1 cellular context compared by ENCODE assay signal in genomic region chr15:92196342-92196741, GRCh38.
TF ChIP-seq lines count a peak whose summit lies in the region.

No MANE protein-coding gene starts in this region.

TF ChIP-seq in GM23338, 12 proteins besides CTCF, POLR2A, EP300 and RAD21 (continued from another document):
- TF ChIP-seq, protein P1, sequence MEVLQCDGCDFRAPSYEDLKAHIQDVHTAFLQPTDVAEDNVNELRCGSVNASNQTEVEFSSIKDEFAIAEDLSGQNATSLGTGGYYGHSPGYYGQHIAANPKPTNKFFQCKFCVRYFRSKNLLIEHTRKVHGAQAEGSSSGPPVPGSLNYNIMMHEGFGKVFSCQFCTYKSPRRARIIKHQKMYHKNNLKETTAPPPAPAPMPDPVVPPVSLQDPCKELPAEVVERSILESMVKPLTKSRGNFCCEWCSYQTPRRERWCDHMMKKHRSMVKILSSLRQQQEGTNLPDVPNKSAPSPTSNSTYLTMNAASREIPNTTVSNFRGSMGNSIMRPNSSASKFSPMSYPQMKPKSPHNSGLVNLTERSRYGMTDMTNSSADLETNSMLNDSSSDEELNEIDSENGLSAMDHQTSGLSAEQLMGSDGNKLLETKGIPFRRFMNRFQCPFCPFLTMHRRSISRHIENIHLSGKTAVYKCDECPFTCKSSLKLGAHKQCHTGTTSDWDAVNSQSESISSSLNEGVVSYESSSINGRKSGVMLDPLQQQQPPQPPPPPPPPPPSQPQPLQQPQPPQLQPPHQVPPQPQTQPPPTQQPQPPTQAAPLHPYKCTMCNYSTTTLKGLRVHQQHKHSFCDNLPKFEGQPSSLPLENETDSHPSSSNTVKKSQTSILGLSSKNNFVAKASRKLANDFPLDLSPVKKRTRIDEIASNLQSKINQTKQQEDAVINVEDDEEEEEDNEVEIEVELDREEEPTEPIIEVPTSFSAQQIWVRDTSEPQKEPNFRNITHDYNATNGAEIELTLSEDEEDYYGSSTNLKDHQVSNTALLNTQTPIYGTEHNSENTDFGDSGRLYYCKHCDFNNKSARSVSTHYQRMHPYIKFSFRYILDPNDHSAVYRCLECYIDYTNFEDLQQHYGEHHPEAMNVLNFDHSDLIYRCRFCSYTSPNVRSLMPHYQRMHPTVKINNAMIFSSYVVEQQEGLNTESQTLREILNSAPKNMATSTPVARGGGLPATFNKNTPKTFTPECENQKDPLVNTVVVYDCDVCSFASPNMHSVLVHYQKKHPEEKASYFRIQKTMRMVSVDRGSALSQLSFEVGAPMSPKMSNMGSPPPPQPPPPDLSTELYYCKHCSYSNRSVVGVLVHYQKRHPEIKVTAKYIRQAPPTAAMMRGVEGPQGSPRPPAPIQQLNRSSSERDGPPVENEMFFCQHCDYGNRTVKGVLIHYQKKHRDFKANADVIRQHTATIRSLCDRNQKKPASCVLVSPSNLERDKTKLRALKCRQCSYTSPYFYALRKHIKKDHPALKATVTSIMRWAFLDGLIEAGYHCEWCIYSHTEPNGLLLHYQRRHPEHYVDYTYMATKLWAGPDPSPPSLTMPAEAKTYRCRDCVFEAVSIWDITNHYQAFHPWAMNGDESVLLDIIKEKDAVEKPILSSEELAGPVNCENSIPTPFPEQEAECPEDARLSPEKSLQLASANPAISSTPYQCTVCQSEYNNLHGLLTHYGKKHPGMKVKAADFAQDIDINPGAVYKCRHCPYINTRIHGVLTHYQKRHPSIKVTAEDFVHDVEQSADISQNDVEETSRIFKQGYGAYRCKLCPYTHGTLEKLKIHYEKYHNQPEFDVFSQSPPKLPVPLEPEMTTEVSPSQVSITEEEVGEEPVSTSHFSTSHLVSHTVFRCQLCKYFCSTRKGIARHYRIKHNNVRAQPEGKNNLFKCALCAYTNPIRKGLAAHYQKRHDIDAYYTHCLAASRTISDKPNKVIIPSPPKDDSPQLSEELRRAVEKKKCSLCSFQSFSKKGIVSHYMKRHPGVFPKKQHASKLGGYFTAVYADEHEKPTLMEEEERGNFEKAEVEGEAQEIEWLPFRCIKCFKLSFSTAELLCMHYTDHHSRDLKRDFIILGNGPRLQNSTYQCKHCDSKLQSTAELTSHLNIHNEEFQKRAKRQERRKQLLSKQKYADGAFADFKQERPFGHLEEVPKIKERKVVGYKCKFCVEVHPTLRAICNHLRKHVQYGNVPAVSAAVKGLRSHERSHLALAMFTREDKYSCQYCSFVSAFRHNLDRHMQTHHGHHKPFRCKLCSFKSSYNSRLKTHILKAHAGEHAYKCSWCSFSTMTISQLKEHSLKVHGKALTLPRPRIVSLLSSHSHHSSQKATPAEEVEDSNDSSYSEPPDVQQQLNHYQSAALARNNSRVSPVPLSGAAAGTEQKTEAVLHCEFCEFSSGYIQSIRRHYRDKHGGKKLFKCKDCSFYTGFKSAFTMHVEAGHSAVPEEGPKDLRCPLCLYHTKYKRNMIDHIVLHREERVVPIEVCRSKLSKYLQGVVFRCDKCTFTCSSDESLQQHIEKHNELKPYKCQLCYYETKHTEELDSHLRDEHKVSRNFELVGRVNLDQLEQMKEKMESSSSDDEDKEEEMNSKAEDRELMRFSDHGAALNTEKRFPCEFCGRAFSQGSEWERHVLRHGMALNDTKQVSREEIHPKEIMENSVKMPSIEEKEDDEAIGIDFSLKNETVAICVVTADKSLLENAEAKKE (CRISPR knock-in tag; IDR thresholded peaks at IDR 0.05): no peak
- TF ChIP-seq EZH2 (IDR thresholded peaks at IDR 0.05; ENCODE audit: low read depth, unreplicated experiment): no peak
- TF ChIP-seq REST (IDR thresholded peaks at IDR 0.05; ENCODE audit: unreplicated experiment): no peak
- no peak for TF ChIP-seq NANOG (IDR thresholded peaks at IDR 0.05; ENCODE audit: borderline replicate concordance)
- no peak for TF ChIP-seq EZH2phosphoT487 (IDR thresholded peaks at IDR 0.05; ENCODE audit: unreplicated experiment)
- TF ChIP-seq ETS1 (IDR thresholded peaks at IDR 0.05): no peak
- TF ChIP-seq STAT1 (IDR thresholded peaks at IDR 0.05; ENCODE audit: unreplicated experiment): no peak
- TF ChIP-seq ZNF331 (CRISPR knock-in tag; IDR thresholded peaks at IDR 0.05; ENCODE audit: low read depth): no peak
